Comparison of ENCODE assay signal across 22 cellular contexts in the genomic region with DNA sequence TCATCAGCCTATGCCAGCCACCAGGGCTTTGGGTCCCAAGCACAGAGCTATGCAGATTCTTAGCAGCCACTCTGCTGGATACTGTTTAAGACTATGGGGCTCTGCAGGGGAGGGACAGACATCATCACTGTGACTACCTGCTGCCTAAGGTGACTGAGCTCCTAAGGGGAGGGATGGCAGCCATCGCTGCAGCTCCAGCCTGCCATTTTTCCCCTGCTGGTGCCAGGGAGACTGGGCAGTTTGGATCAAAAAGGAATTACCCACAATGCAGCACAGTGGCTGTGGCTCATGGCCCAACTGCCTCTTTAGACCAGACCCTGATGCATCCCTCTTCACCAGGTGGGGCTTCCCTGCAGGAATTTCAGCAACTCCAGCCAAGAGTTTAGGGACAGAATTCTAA.
"Had no signal": no experiment of that assay in that cellular context is flagged by ENCODE, and none has a peak within 500 bp of the region (broad histone marks: within the 10 kb centered on the region; RNA-seq: fewer than 3 reads in every experiment).

No MANE protein-coding gene starts in this region.

- H3K27ac ChIP-seq: colonic mucosa, heart left ventricle, neutrophil, psoas muscle, spleen, stomach, thoracic aorta, transverse colon had no signal

- H3K4me1 Mint-ChIP-seq: naive thymus-derived CD4-positive, alpha-beta T cell; nephron progenitor cell had no signal

- H3K4me1 ChIP-seq: colonic mucosa, heart left ventricle, psoas muscle, spleen, stomach, transverse colon had no signal

- H3K27me3 ChIP-seq: colonic mucosa, heart left ventricle, neutrophil, spleen, stomach, transverse colon had no signal

- H3K9me3 ChIP-seq: colonic mucosa, neutrophil, psoas muscle, thoracic aorta, transverse colon had no signal

- H3K36me3 ChIP-seq: colonic mucosa, heart left ventricle, neutrophil, spleen, stomach, thoracic aorta, transverse colon had no signal

- ATAC-seq: left colon; left ventricle myocardium superior; naive thymus-derived CD4-positive, alpha-beta T cell; psoas muscle; sciatic nerve had no signal

- H3K27ac Mint-ChIP-seq: naive thymus-derived CD4-positive, alpha-beta T cell; nephron progenitor cell had no signal

- H3K4me3 Mint-ChIP-seq: naive thymus-derived CD4-positive, alpha-beta T cell; nephron progenitor cell had no signal

- H3K4me3 ChIP-seq: colonic mucosa, heart left ventricle, lung, psoas muscle, spleen, stomach, thoracic aorta, transverse colon had no signal

- DNase-seq: colonic mucosa; dermis blood vessel endothelial cell; heart left ventricle; hippocampal formation; left colon; left ventricle myocardium superior; mesenchymal stem cell; naive thymus-derived CD4-positive, alpha-beta T cell; nephron progenitor cell; psoas muscle; retina; spleen; stimulated activated CD4-positive, alpha-beta T cell treated with anti-CD3 and anti-CD28 coated beads, Interleukin-2, amount 100 ng/mL, for 24 hours; stimulated activated CD4-positive, alpha-beta T cell treated with anti-CD3 and anti-CD28 coated beads, Interleukin-4, amount 100 ng/mL, for 4 hours; stimulated activated naive CD4-positive, alpha-beta T cell; stomach; substantia nigra; transverse colon had no signal
